ENCODE assay signal across 25 cellular contexts in the genomic region with DNA sequence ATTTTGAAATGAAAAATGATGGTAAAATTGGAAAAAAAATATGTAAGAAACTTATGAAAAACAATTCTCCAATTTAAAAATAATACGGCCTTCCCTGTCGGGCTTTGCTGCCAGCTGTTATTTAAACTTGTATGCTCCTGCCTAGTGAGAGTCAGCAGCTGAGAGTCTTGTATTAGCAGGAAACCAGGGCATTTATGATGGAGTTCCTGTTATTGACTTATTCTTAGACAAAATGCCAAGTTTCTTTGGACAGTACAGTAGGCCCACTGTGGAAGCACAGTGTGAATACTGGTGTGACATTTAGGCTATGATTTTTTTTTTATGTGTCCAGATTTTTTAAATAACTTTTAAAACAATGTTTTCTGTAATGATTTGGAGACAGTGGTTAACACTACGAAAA.
"Had no signal": no experiment of that assay in that cellular context is flagged by ENCODE, and none has a peak within 500 bp of the region (broad histone marks: within the 10 kb centered on the region; RNA-seq: fewer than 3 reads in every experiment).

No MANE protein-coding gene starts in this region.

- H3K9me3 ChIP-seq: esophagus muscularis mucosa, neutrophil, ovary, upper lobe of right lung had no signal

- DNase-seq: activated B cell treated with CpG ODN at 0.5 μM for 24 hours; activated CD4-positive, alpha-beta T cell treated with anti-CD3 and anti-CD28 coated beads for 36 hours; activated CD4-positive, alpha-beta T cell treated with anti-CD3 and anti-CD28 coated beads, Interleukin-2, amount 50 U/mL, for 4 hours; activated CD8-positive, alpha-beta memory T cell treated with anti-CD3 and anti-CD28 coated beads for 24 hours; activated CD8-positive, alpha-beta memory T cell treated with anti-CD3 and anti-CD28 coated beads, Interleukin-2, amount 50 U/mL, for 48 hours; activated naive CD4-positive, alpha-beta T cell treated with Interleukin-2 at 50 U/mL for 16 hours; activated naive CD8-positive, alpha-beta T cell treated with anti-CD3 and anti-CD28 coated beads for 36 hours; activated T-cell treated with anti-CD3 and anti-CD28 coated beads, Interleukin-2, amount 50 U/mL, for 4 hours; amniotic stem cell; dorsolateral prefrontal cortex; effector memory CD8-positive, alpha-beta T cell; immature natural killer cell; ovary; stimulated activated CD4-positive, alpha-beta T cell treated with anti-CD3 and anti-CD28 coated beads, Interleukin-2, amount 100 ng/mL, for 48 hours; stimulated activated naive CD4-positive, alpha-beta T cell; SW 1271; T-helper 17 cell; upper lobe of right lung had no signal

- H3K27me3 Mint-ChIP-seq: activated B cell treated with CpG ODN at 0.5 μM for 24 hours; activated CD4-positive, alpha-beta T cell treated with anti-CD3 and anti-CD28 coated beads for 36 hours; activated naive CD8-positive, alpha-beta T cell treated with anti-CD3 and anti-CD28 coated beads for 36 hours; effector memory CD8-positive, alpha-beta T cell; memory B cell; natural killer cell treated with Interleukin-12 subunit alpha and Interleukin-12 subunit beta and Interleukin-15 and Interleukin-18, amount 100 ng/mL, for 72 hours; T-helper 17 cell had no signal

- H3K27me3 ChIP-seq: dorsolateral prefrontal cortex, esophagus muscularis mucosa, neutrophil, ovary, upper lobe of right lung had no signal

- H3K4me1 Mint-ChIP-seq: activated B cell treated with CpG ODN at 0.5 μM for 24 hours; activated CD4-positive, alpha-beta T cell treated with anti-CD3 and anti-CD28 coated beads for 36 hours; activated naive CD8-positive, alpha-beta T cell treated with anti-CD3 and anti-CD28 coated beads for 36 hours; immature natural killer cell; memory B cell had no signal

- H3K4me3 ChIP-seq: dorsolateral prefrontal cortex, esophagus muscularis mucosa, ovary, SK-N-MC, upper lobe of right lung had no signal

- H3K9me3 Mint-ChIP-seq: activated B cell treated with CpG ODN at 0.5 μM for 24 hours; activated naive CD8-positive, alpha-beta T cell treated with anti-CD3 and anti-CD28 coated beads for 36 hours; activated T-cell treated with anti-CD3 and anti-CD28 coated beads, Interleukin-2, amount 50 U/mL, for 4 hours; activated T-helper 2 cell treated with anti-CD3 and anti-CD28 coated beads, Interferon-gamma antibody, Interleukin-2, Interleukin-4, amounts not matched to agents 10 μg/mL and 5 μg/mL and 100 μg/mL, durations not matched to agents 14 hours and 24 hours and 36 hours; effector memory CD8-positive, alpha-beta T cell; immature natural killer cell; memory B cell; natural killer cell treated with Interleukin-12 subunit alpha and Interleukin-12 subunit beta and Interleukin-15 and Interleukin-18, amount 100 ng/mL, for 72 hours had no signal

- H3K36me3 ChIP-seq: esophagus muscularis mucosa, neutrophil, ovary, upper lobe of right lung had no signal

- H3K4me3 Mint-ChIP-seq: activated B cell treated with CpG ODN at 0.5 μM for 24 hours; activated CD4-positive, alpha-beta T cell treated with anti-CD3 and anti-CD28 coated beads for 36 hours; activated naive CD8-positive, alpha-beta T cell treated with anti-CD3 and anti-CD28 coated beads for 36 hours; activated T-cell treated with anti-CD3 and anti-CD28 coated beads, Interleukin-2, amount 50 U/mL, for 4 hours; effector memory CD8-positive, alpha-beta T cell; immature natural killer cell; memory B cell; natural killer cell treated with Interleukin-12 subunit alpha and Interleukin-12 subunit beta and Interleukin-15 and Interleukin-18, amount 100 ng/mL, for 72 hours; T-helper 17 cell had no signal

- H3K36me3 Mint-ChIP-seq: immature natural killer cell; natural killer cell treated with Interleukin-12 subunit alpha and Interleukin-12 subunit beta and Interleukin-15 and Interleukin-18, amount 100 ng/mL, for 72 hours had no signal

- H3K27ac ChIP-seq: dorsolateral prefrontal cortex, neutrophil, ovary, SK-N-MC, upper lobe of right lung had no signal

- ATAC-seq: activated CD4-positive, alpha-beta T cell treated with anti-CD3 and anti-CD28 coated beads for 36 hours; activated T-cell treated with anti-CD3 and anti-CD28 coated beads, Interleukin-2, amount 50 U/mL, for 4 hours; effector memory CD8-positive, alpha-beta T cell; natural killer cell treated with Interleukin-12 subunit alpha and Interleukin-12 subunit beta and Interleukin-15 and Interleukin-18, amount 100 ng/mL, for 72 hours; sciatic nerve; T-helper 17 cell; upper lobe of right lung had no signal

- H3K27ac Mint-ChIP-seq: activated B cell treated with CpG ODN at 0.5 μM for 24 hours; activated CD4-positive, alpha-beta T cell treated with anti-CD3 and anti-CD28 coated beads for 36 hours; activated naive CD8-positive, alpha-beta T cell treated with anti-CD3 and anti-CD28 coated beads for 36 hours; activated T-helper 2 cell treated with anti-CD3 and anti-CD28 coated beads, Interferon-gamma antibody, Interleukin-2, Interleukin-4, amounts not matched to agents 10 μg/mL and 5 μg/mL and 100 μg/mL, durations not matched to agents 14 hours and 24 hours and 36 hours; effector memory CD8-positive, alpha-beta T cell; immature natural killer cell; memory B cell; natural killer cell treated with Interleukin-12 subunit alpha and Interleukin-12 subunit beta and Interleukin-15 and Interleukin-18, amount 100 ng/mL, for 72 hours; T-helper 17 cell had no signal
